Comparison of ENCODE assay signal across 17 cellular contexts in the genomic region with DNA sequence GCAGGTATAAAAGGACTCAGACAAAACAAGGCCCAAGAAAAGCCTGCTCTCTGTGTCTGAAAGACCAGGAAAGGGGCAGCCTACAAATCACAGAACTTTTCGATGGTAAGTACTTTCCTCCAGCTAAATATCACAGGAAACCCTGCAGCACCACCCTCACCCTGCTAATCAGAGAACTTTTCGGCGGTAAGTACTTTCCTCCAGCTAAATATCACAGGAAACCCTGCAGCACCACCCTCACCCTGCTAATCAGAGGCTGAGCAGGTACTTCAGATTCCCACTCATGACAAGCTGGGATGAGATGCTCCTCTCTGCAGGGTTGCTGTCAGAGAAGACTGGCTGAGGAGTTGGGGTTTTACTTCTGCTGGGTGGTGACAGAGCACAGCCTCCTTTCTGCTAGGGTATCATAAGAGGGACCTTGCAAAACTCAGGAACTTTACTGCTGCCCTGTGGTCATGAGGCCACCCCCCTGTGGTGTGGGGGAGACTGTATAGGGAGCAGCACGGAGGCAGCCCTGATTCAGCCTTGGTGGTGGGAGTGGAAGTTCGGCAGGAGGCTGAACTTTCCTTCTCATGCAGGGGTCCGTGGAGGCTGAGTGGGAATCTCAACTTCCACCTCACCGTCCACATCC. TPM values are rescaled to one million over a fixed set of nuclear protein-coding genes. Genes with fewer than 3 reads are reported as not detected.
DNase-seq lines count a peak whose midpoint lies in the region; ATAC-seq and TF ChIP-seq lines count a peak whose summit lies in the region.
"Had no signal": no experiment of that assay in that cellular context is flagged by ENCODE, and none has a peak within 500 bp of the region (broad histone marks: within the 10 kb centered on the region; RNA-seq: fewer than 3 reads in every experiment).

No MANE protein-coding gene starts in this region.

- peak overlapping the region; percentile 21 for H3K4me3 Mint-ChIP-seq in activated CD4-positive, alpha-beta T cell treated with anti-CD3 and anti-CD28 coated beads for 36 hours
- peak overlapping the region; percentile 51 for H3K4me3 Mint-ChIP-seq in T-helper 2 cell treated with Interferon-gamma antibody and Interleukin-4, amounts not matched to agents 5 μg/mL and 100 μg/mL, for 36 hours
- peak overlapping the region; percentile 72 for H3K4me3 Mint-ChIP-seq in activated naive CD8-positive, alpha-beta T cell treated with anti-CD3 and anti-CD28 coated beads, Interleukin-2, amount 10 ng/mL, durations not matched to agents 7 days and 5 days
- H3K4me3 Mint-ChIP-seq: neural crest cell had no signal

- no peak for TF ChIP-seq CTCF in neutrophil (IDR thresholded peaks at IDR 0.05)

- H3K9me3 ChIP-seq in neutrophil: no peaks in the 10 kb centered on the region
- H3K9me3 ChIP-seq: heart right ventricle, tibial artery had no signal

- peak overlapping the region in 1 of 2 experiments; percentile 0 for H3K4me3 ChIP-seq in neutrophil (ENCODE audit: low read depth in 1 of 2, low read length in 1 of 2)
- H3K4me3 ChIP-seq: heart right ventricle, tibial artery had no signal

- peaks cover 59 to 64% of the 10 kb centered on the region in 2 experiments for H3K4me1 ChIP-seq in neutrophil (ENCODE audit: control insufficient read depth in 1 of 2, insufficient read depth in 1 of 2, low read depth in 1 of 2, low read length in 1 of 2)

- H3K36me3 ChIP-seq in neutrophil: peaks cover 3% of the 10 kb centered on the region

- peaks cover 13% of the 10 kb centered on the region for H3K36me3 Mint-ChIP-seq in activated CD4-positive, alpha-beta T cell treated with anti-CD3 and anti-CD28 coated beads for 36 hours (ENCODE audit: low read depth)
- peaks cover 33% of the 10 kb centered on the region for H3K36me3 Mint-ChIP-seq in T-helper 2 cell treated with Interferon-gamma antibody and Interleukin-4, amounts not matched to agents 5 μg/mL and 100 μg/mL, for 36 hours (ENCODE audit: low read depth)
- H3K36me3 Mint-ChIP-seq in activated naive CD8-positive, alpha-beta T cell treated with anti-CD3 and anti-CD28 coated beads, Interleukin-2, amount 10 ng/mL, durations not matched to agents 7 days and 5 days: peaks cover 24% of the 10 kb centered on the region

- no peaks in the 10 kb centered on the region for H3K27me3 ChIP-seq in neutrophil
- H3K27me3 ChIP-seq: heart right ventricle, tibial artery had no signal

- H3K27ac ChIP-seq in neutrophil: peak overlapping the region; percentile 84
- H3K27ac ChIP-seq: tibial artery had no signal

- H3K27me3 Mint-ChIP-seq in activated CD4-positive, alpha-beta T cell treated with anti-CD3 and anti-CD28 coated beads for 36 hours: no peaks in the 10 kb centered on the region
- no peaks in the 10 kb centered on the region for H3K27me3 Mint-ChIP-seq in T-helper 2 cell treated with Interferon-gamma antibody and Interleukin-4, amounts not matched to agents 5 μg/mL and 100 μg/mL, for 36 hours (ENCODE audit: low read depth)
- H3K27me3 Mint-ChIP-seq in activated naive CD8-positive, alpha-beta T cell treated with anti-CD3 and anti-CD28 coated beads, Interleukin-2, amount 10 ng/mL, durations not matched to agents 7 days and 5 days: no peaks in the 10 kb centered on the region

- DNase-seq in activated CD4-positive, alpha-beta T cell treated with anti-CD3 and anti-CD28 coated beads for 36 hours: no peak
- no peak for DNase-seq in activated CD4-positive, alpha-beta T cell treated with anti-CD3 and anti-CD28 coated beads for 1 hour
- DNase-seq in T-helper 2 cell treated with Interferon-gamma antibody and Interleukin-4, amounts not matched to agents 5 μg/mL and 100 μg/mL, for 36 hours (ENCODE audit: low spot score): no peak
- DNase-seq in activated naive CD8-positive, alpha-beta T cell treated with anti-CD3 and anti-CD28 coated beads, Interleukin-2, amount 10 ng/mL, durations not matched to agents 7 days and 5 days: no peak
- no peak for DNase-seq in NCI-H187 treated with DMSO at 0.1 percent for 48 hours (lab: John Stamatoyannopoulos, UW)
- DNase-seq: Caco-2, heart right ventricle, NCI-H774, RPMI8226, tibial artery had no signal

- peak overlapping the region; percentile 76 for H3K27ac Mint-ChIP-seq in activated CD4-positive, alpha-beta T cell treated with anti-CD3 and anti-CD28 coated beads for 36 hours
- peak overlapping the region; percentile 55 for H3K27ac Mint-ChIP-seq in T-helper 2 cell treated with Interferon-gamma antibody and Interleukin-4, amounts not matched to agents 5 μg/mL and 100 μg/mL, for 36 hours
- peak overlapping the region; percentile 75 for H3K27ac Mint-ChIP-seq in activated naive CD8-positive, alpha-beta T cell treated with anti-CD3 and anti-CD28 coated beads, Interleukin-2, amount 10 ng/mL, durations not matched to agents 7 days and 5 days

- peaks cover 81% of the 10 kb centered on the region for H3K4me1 Mint-ChIP-seq in activated CD4-positive, alpha-beta T cell treated with anti-CD3 and anti-CD28 coated beads for 36 hours
- peaks cover 63% of the 10 kb centered on the region for H3K4me1 Mint-ChIP-seq in T-helper 2 cell treated with Interferon-gamma antibody and Interleukin-4, amounts not matched to agents 5 μg/mL and 100 μg/mL, for 36 hours (ENCODE audit: low read depth)
- H3K4me1 Mint-ChIP-seq in activated naive CD8-positive, alpha-beta T cell treated with anti-CD3 and anti-CD28 coated beads, Interleukin-2, amount 10 ng/mL, durations not matched to agents 7 days and 5 days: peaks cover 54% of the 10 kb centered on the region

- CTCF ChIA-PET in activated CD4-positive, alpha-beta T cell treated with anti-CD3 and anti-CD28 coated beads for 36 hours (lab: Charles Lee): interaction anchor here (1.1 to 2.9 kb wide), 2 partner anchors 12 to 75 kb away, joined by 3 to 14 read pairs; a partner anchor contains a TSS

- H3K9me3 Mint-ChIP-seq in activated CD4-positive, alpha-beta T cell treated with anti-CD3 and anti-CD28 coated beads for 36 hours (ENCODE audit: low read depth): no peaks in the 10 kb centered on the region
- H3K9me3 Mint-ChIP-seq in T-helper 2 cell treated with Interferon-gamma antibody and Interleukin-4, amounts not matched to agents 5 μg/mL and 100 μg/mL, for 36 hours: no peaks in the 10 kb centered on the region
- H3K9me3 Mint-ChIP-seq in activated naive CD8-positive, alpha-beta T cell treated with anti-CD3 and anti-CD28 coated beads, Interleukin-2, amount 10 ng/mL, durations not matched to agents 7 days and 5 days: no peaks in the 10 kb centered on the region
- H3K9me3 Mint-ChIP-seq: neural crest cell had no signal

- ATAC-seq in activated CD4-positive, alpha-beta T cell treated with anti-CD3 and anti-CD28 coated beads for 36 hours: peak; percentile 66
- peak; percentile 90 for ATAC-seq in activated naive CD8-positive, alpha-beta T cell treated with anti-CD3 and anti-CD28 coated beads, Interleukin-2, amount 10 ng/mL, durations not matched to agents 7 days and 5 days (ENCODE audit: low read depth)
- ATAC-seq in GM18502 (IDR thresholded peaks at IDR 0.05; ENCODE audit: poor library complexity, unreplicated experiment): no peak
- ATAC-seq in GM21381 (IDR thresholded peaks at IDR 0.05; ENCODE audit: unreplicated experiment): no peak

- intact Hi-C loops in activated CD4-positive, alpha-beta T cell treated with anti-CD3 and anti-CD28 coated beads for 36 hours (cut with DNase I, micrococcal nuclease): no loop called here

- POLR2A ChIA-PET in activated CD4-positive, alpha-beta T cell treated with anti-CD3 and anti-CD28 coated beads for 36 hours (lab: Charles Lee): no interaction called here
- POLR2A ChIA-PET in activated naive CD8-positive, alpha-beta T cell treated with anti-CD3 and anti-CD28 coated beads, Interleukin-2, amount 10 ng/mL, durations not matched to agents 7 days and 5 days (lab: Charles Lee): interaction anchor here (0.9 to 1.1 kb wide), 3 partner anchors 15 to 75 kb away, joined by 3 to 5 read pairs (median 5); a partner anchor contains a TSS

RNA-seq across cellular contexts. Expression of a gene that starts 7.2 kb away (rescaled TPM):
- total RNA-seq in activated CD4-positive, alpha-beta T cell treated with anti-CD3 and anti-CD28 coated beads for 36 hours: 10 to 100 TPM; 16.3 to 16.8 TPM
- total RNA-seq in activated naive CD8-positive, alpha-beta T cell treated with anti-CD3 and anti-CD28 coated beads, Interleukin-2, amount 10 ng/mL, durations not matched to agents 7 days and 5 days: 10 to 100 TPM; 30.4 to 34.4 TPM

RNA-seq across cellular contexts. Expression of a gene that starts 14.4 kb away (rescaled TPM):
- total RNA-seq in activated CD4-positive, alpha-beta T cell treated with anti-CD3 and anti-CD28 coated beads for 36 hours: 10 to 100 TPM; 40.4 to 66.0 TPM
- 10 to 100 TPM; 53.8 to 57.6 TPM for total RNA-seq in activated naive CD8-positive, alpha-beta T cell treated with anti-CD3 and anti-CD28 coated beads, Interleukin-2, amount 10 ng/mL, durations not matched to agents 7 days and 5 days

RNA-seq across cellular contexts. Expression of a gene that starts 37.7 kb away (rescaled TPM):
- not detected for total RNA-seq in activated CD4-positive, alpha-beta T cell treated with anti-CD3 and anti-CD28 coated beads for 36 hours
- total RNA-seq in activated naive CD8-positive, alpha-beta T cell treated with anti-CD3 and anti-CD28 coated beads, Interleukin-2, amount 10 ng/mL, durations not matched to agents 7 days and 5 days: not detected
- total RNA-seq: A172; Caco-2; epithelial cell of proximal tubule; neural crest cell; T-helper 2 cell treated with Interferon-gamma antibody and Interleukin-4, amounts not matched to agents 100 ng/mL and 5 ng/mL, for 36 hours had no signal

Comparison
In these comparisons a context has a peak if more than half of its experiments do, and no peak if none do; other contexts are left out.
1. ATAC-seq: peak in activated CD4-positive, alpha-beta T cell treated with anti-CD3 and anti-CD28 coated beads for 36 hours (single experiment) and activated naive CD8-positive, alpha-beta T cell treated with anti-CD3 and anti-CD28 coated beads, Interleukin-2, amount 10 ng/mL, durations not matched to agents 7 days and 5 days (single experiment); none in GM18502 (single experiment) and GM21381 (single experiment).
2. H3K4me3 Mint-ChIP-seq: peak in every context shown above with its lines; median percentile 72 in activated naive CD8-positive, alpha-beta T cell treated with anti-CD3 and anti-CD28 coated beads, Interleukin-2, amount 10 ng/mL, durations not matched to agents 7 days and 5 days; 51 in T-helper 2 cell treated with Interferon-gamma antibody and Interleukin-4, amounts not matched to agents 5 μg/mL and 100 μg/mL, for 36 hours; 21 in activated CD4-positive, alpha-beta T cell treated with anti-CD3 and anti-CD28 coated beads for 36 hours.
3. Peak in every context shown above with its lines, with median percentiles within 50 percentile points of each other: H3K27ac Mint-ChIP-seq.